Comparison of ENCODE assay signal across 19 cellular contexts in the genomic region with DNA sequence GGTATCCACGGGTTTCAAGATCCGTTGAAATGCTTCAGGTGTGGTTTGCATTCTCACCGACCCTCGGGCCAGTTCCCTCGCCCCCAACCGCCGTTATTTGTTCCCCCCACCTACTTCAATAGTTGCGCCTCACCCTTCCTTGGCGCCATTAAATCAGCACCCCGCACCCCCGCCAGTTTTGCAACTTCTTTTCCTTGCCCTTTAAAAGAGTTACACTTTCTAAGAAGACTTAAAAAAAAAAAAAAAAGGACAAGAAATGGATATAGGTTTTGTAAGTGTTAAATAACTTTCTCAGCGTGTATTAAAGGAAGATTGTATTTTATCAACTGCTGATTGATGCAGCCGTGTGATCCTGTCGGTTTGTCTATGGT.
A peak's percentile ranks its signal among the peaks of the same experiment; 100 is the strongest.
DNase-seq lines count a peak whose midpoint lies in the region; FAIRE-seq and TF ChIP-seq lines count a peak whose summit lies in the region.
"Had no signal": no experiment of that assay in that cellular context is flagged by ENCODE, and none has a peak within 500 bp of the region (broad histone marks: within the 10 kb centered on the region; RNA-seq: fewer than 3 reads in every experiment).

No MANE protein-coding gene starts in this region.

- CTCF ChIA-PET in A673 (lab: Charles Lee) (no interaction called here), endothelial cell of umbilical vein (lab: Charles Lee) (interaction anchor here (1.0 to 2.3 kb wide), 7 partner anchors 9 to 84 kb away, joined by 3 to 8 read pairs (median 4); no protein-coding TSS in a partner anchor), GM10248 (lab: Yijun Ruan, JAX) (interaction anchor here (1.3 kb wide), 1 partner anchor 8 kb away, joined by 3 read pairs; no protein-coding TSS in a partner anchor)

- no peak overlapping the region for H3K9ac ChIP-seq in SK-N-MC (ENCODE audit: insufficient read length)
- H3K9ac ChIP-seq in endothelial cell of umbilical vein (replicated peaks; ENCODE audit: extremely low read depth, insufficient read depth, low read length), result no peak overlapping the region
- H3K9ac ChIP-seq: KMS-11 had no signal

- FAIRE-seq in endothelial cell of umbilical vein (lab: Jason Lieb, UNC), result no peak
- FAIRE-seq: GM12891 had no signal

- TF ChIP-seq CTCF in A673 (conservative IDR thresholded peaks at IDR 0.05; ENCODE audit: low read depth, low read length) (no peak), endothelial cell of umbilical vein (IDR thresholded peaks at IDR 0.05; ENCODE audit: extremely low read depth in 1 of 2, insufficient read depth in 1 of 2, low read depth in 1 of 2, low read length in 2 of 2) (no peak), progenitor cell of endocrine pancreas (IDR thresholded peaks at IDR 0.05; ENCODE audit: unreplicated experiment) (no peak), GM10248 (IDR thresholded peaks at IDR 0.05; ENCODE audit: control extremely low read depth, extremely low read depth, low read depth, missing control alignments) (no peak)

- H3K27ac ChIP-seq in A673 (ENCODE audit: low read depth, low read length, poor library complexity, severe bottlenecking) (no peak overlapping the region), SK-N-MC (no peak overlapping the region), endothelial cell of umbilical vein (ENCODE audit: insufficient read depth, low read depth, low read length) (no peak overlapping the region)
- H3K27ac ChIP-seq: 22Rv1, KMS-11 had no signal

- H3K27me3 Mint-ChIP-seq in progenitor cell of endocrine pancreas, result peaks cover 85% of the 10 kb centered on the region

- no peaks in the 10 kb centered on the region for H3K9me1 ChIP-seq in endothelial cell of umbilical vein (replicated peaks; ENCODE audit: control insufficient read depth, extremely low read depth, insufficient read depth, low read length)

- peak overlapping the region; percentile 38 for H3K4me2 ChIP-seq in endothelial cell of umbilical vein (ENCODE audit: insufficient read depth, low read length)
- H3K4me2 ChIP-seq: KMS-11 had no signal

- BruUV-seq in A673 (replicated peaks; lab: Mats Ljungman, UMichigan) (no TSS peak), endothelial cell of umbilical vein (replicated peaks; lab: Mats Ljungman, UMichigan) (no TSS peak)

- peak overlapping the region; percentile 39 for H3K4me3 Mint-ChIP-seq in progenitor cell of endocrine pancreas (ENCODE audit: low read depth)
- H3K4me3 Mint-ChIP-seq: B cell; CD4-positive, CD25-positive, alpha-beta regulatory T cell had no signal

- peak overlapping the region; percentile 17 for H3K27ac Mint-ChIP-seq in progenitor cell of endocrine pancreas
- H3K27ac Mint-ChIP-seq: B cell; CD4-positive, CD25-positive, alpha-beta regulatory T cell had no signal

- intact Hi-C loops in A673 (cut with micrococcal nuclease; ENCODE audit: unreplicated experiment), result loop anchor here (5.0 kb wide), 1 partner anchor 60 kb away; no protein-coding TSS in a partner anchor
- intact Hi-C loops in endothelial cell of umbilical vein (cut with micrococcal nuclease), result loop anchor here (2.0 kb wide), 1 partner anchor 61 kb away; no protein-coding TSS in a partner anchor
- intact Hi-C loops in cardiac septum (cut with DNase I), result loop anchor here (10.0 kb wide), 1 partner anchor 53 kb away; no protein-coding TSS in a partner anchor

- H3K27me3 ChIP-seq in A673 (replicated peaks; ENCODE audit: insufficient read depth, low read depth, low read length, poor library complexity) (no peaks in the 10 kb centered on the region), endothelial cell of umbilical vein (ENCODE audit: control insufficient read depth in 2 of 2, insufficient read depth in 2 of 2, low read length in 2 of 2) (peaks cover 8 to 10% of the 10 kb centered on the region in 2 experiments)

- DNase-seq in A673 (ENCODE audit: low spot score), result no peak
- DNase-seq in SK-N-MC (ENCODE audit: low read depth, low spot score), result no peak
- DNase-seq in endothelial cell of umbilical vein (ENCODE audit: low read depth, low spot score), result no peak
- no peak for DNase-seq in progenitor cell of endocrine pancreas (ENCODE audit: low spot score, unreplicated experiment)
- DNase-seq in GM10248 (ENCODE audit: extremely low spot score), result no peak
- DNase-seq in NCI-H2171 (lab: John Stamatoyannopoulos, UW), result no peak
- DNase-seq in NCI-H748 (lab: John Stamatoyannopoulos, UW; ENCODE audit: unreplicated experiment), result no peak
- DNase-seq in cardiac septum (ENCODE audit: low spot score), result no peak
- DNase-seq: CD4-positive, CD25-positive, alpha-beta regulatory T cell; DMS 273 treated with DMSO at 0.1 percent for 48 hours; DMS79 treated with DMSO at 0.1 percent for 48 hours; NCI-H1092 treated with DMSO at 0.1 percent for 48 hours; NCI-H2029 treated with DMSO at 0.1 percent for 48 hours; NCI-H82; SIG-M5 had no signal

- TF ChIP-seq POLR2A in endothelial cell of umbilical vein (IDR thresholded peaks at IDR 0.05; ENCODE audit: low read depth, low read length), result no peak

- H4K20me1 ChIP-seq in endothelial cell of umbilical vein (replicated peaks; ENCODE audit: control insufficient read depth, extremely low read depth, insufficient read depth, low read length), result no peaks in the 10 kb centered on the region

- dilution Hi-C loops in endothelial cell of umbilical vein (cut with MboI; ENCODE audit: extremely low pct_ligation_motif_present, low sequenced_read_pairs), result no loop called here

- H3K4me1 ChIP-seq in A673 (ENCODE audit: insufficient read depth, low read length, poor library complexity, severe bottlenecking), result peaks cover 27% of the 10 kb centered on the region
- H3K4me1 ChIP-seq in endothelial cell of umbilical vein (ENCODE audit: control insufficient read depth, extremely low read depth, insufficient read depth, low read length), result peaks cover 21% of the 10 kb centered on the region

- no peaks in the 10 kb centered on the region for H3K36me3 Mint-ChIP-seq in progenitor cell of endocrine pancreas (ENCODE audit: insufficient read depth)
- H3K36me3 Mint-ChIP-seq: CD4-positive, CD25-positive, alpha-beta regulatory T cell had no signal

- no peaks in the 10 kb centered on the region for H3K36me3 ChIP-seq in A673 (ENCODE audit: insufficient read depth, low read length, poor library complexity, severe bottlenecking)
- H3K36me3 ChIP-seq in SK-N-MC (ENCODE audit: insufficient read depth, low read length), result no peaks in the 10 kb centered on the region
- H3K36me3 ChIP-seq in endothelial cell of umbilical vein (ENCODE audit: control insufficient read depth in 2 of 2, extremely low read depth in 1 of 2, insufficient read depth in 2 of 2, low read length in 2 of 2), result no peaks in the 10 kb centered on the region

- no peaks in the 10 kb centered on the region for H3K9me3 Mint-ChIP-seq in progenitor cell of endocrine pancreas (ENCODE audit: low read depth)

- no peaks in the 10 kb centered on the region for H3K9me3 ChIP-seq in A673 (ENCODE audit: low read depth, low read length, poor library complexity, severe bottlenecking)
- H3K9me3 ChIP-seq in SK-N-MC (ENCODE audit: low read depth, low read length), result no peaks in the 10 kb centered on the region
- no peaks in the 10 kb centered on the region for H3K9me3 ChIP-seq in endothelial cell of umbilical vein (replicated peaks; ENCODE audit: control insufficient read depth, insufficient read depth, low read length)

- no peaks in the 10 kb centered on the region for H3K79me2 ChIP-seq in endothelial cell of umbilical vein (ENCODE audit: control insufficient read depth, insufficient read depth, low read length)

- H3K4me3 ChIP-seq in A673 (ENCODE audit: low read depth, low read length, poor library complexity, severe bottlenecking) (peak overlapping the region; percentile 50), SK-N-MC (peak overlapping the region; percentile 77; the same call in 1 of the 2 replicates), endothelial cell of umbilical vein (replicated peaks in 1 of 3; ENCODE audit: insufficient read depth in 1 of 3, low read depth in 1 of 3, low read length in 3 of 3) (no peak overlapping the region)

- no peak overlapping the region for H2AFZ ChIP-seq in endothelial cell of umbilical vein (ENCODE audit: low read depth, low read length)

- POLR2A ChIA-PET in A673 (lab: Charles Lee; ENCODE audit: low non-redundant PET), result no interaction called here
- POLR2A ChIA-PET in endothelial cell of umbilical vein (lab: Charles Lee), result no interaction called here
- POLR2A ChIA-PET in GM10248 (lab: Yijun Ruan, JAX), result no interaction called here

- H3K4me1 Mint-ChIP-seq in progenitor cell of endocrine pancreas (ENCODE audit: low read depth), result peaks cover 42% of the 10 kb centered on the region
- H3K4me1 Mint-ChIP-seq: B cell; CD4-positive, CD25-positive, alpha-beta regulatory T cell had no signal

TF ChIP-seq in endothelial cell of umbilical vein, 7 proteins besides CTCF, POLR2A, EP300 and RAD21:
- TF ChIP-seq POLR2AphosphoS5 (IDR thresholded peaks at IDR 0.05; ENCODE audit: insufficient read depth, low read depth, low read length) (no peak), FOS (IDR thresholded peaks at IDR 0.05; ENCODE audit: borderline replicate concordance, insufficient read depth, low read length) (no peak), MYC (IDR thresholded peaks at IDR 0.05; ENCODE audit: low read depth, low read length) (no peak), EZH2 (IDR thresholded peaks at IDR 0.05; ENCODE audit: borderline replicate concordance, low read depth, low read length, severe bottlenecking) (no peak), JUN (IDR thresholded peaks at IDR 0.05; ENCODE audit: borderline replicate concordance, insufficient read depth, insufficient read length, low read depth) (no peak), GATA2 (IDR thresholded peaks at IDR 0.05; ENCODE audit: insufficient read depth, insufficient read length, low read depth, low read length) (no peak)
- TF ChIP-seq, protein P1, sequence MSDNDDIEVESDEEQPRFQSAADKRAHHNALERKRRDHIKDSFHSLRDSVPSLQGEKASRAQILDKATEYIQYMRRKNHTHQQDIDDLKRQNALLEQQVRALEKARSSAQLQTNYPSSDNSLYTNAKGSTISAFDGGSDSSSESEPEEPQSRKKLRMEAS (IDR thresholded peaks at IDR 0.05; ENCODE audit: insufficient read depth, insufficient read length), result no peak

Comparison
In these comparisons a context has a peak if more than half of its experiments do, and no peak if none do; other contexts are left out.
1. H3K4me3 ChIP-seq: peak in A673 (single experiment) and SK-N-MC (single experiment); none in endothelial cell of umbilical vein (0 of 3).